Comparison of ENCODE assay signal across 22 cellular contexts in the genomic region with DNA sequence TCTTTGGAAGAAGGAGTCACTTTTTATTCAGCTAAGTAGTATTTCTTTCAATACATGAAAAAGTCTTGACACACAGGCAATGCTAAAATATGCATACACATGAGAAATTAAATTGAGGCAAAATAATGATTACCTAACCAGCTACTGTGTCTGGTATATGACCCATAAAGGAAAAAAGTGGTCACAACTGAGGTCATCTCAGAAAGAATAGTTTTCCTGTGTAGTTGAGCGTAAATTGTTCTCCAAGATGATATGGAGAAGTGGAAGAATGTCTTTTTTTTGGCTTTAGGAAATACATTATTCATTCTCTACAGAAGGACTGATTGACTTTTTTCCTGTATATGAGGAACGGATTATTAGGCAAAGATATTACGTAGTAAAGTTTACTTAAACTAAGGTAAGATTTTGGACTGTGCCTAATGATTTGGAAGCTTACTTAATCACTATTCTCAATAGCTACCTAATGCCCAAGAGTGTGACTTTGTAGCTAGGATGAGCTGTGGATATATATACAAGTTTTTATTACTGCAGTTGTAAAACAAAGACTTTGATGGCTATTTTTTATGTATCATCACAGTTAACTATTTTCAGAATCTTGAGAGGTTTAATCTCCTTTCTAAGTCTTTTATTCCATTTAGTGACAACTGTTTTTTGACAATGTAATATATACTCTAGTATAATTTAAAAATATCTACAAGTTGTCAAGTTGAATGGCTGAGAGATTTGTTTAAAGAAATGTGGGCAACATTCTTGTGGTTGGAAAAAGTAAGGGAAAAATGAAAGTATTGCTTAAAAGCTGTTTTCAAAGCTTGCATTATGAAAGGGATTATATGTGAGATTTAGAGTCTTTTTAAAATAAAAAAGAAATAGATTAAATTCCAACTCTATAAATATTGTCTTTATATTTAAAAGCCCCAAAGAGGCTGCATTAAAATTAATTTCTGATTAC.
A peak's percentile ranks its signal among the peaks of the same experiment; 100 is the strongest.
DNase-seq lines count a peak whose midpoint lies in the region; ATAC-seq and TF ChIP-seq lines count a peak whose summit lies in the region.
"Had no signal": no experiment of that assay in that cellular context is flagged by ENCODE, and none has a peak within 500 bp of the region (broad histone marks: within the 10 kb centered on the region; RNA-seq: fewer than 3 reads in every experiment).

No MANE protein-coding gene starts in this region.

- peak; percentile 28 for DNase-seq in GM03348 (ENCODE audit: low spot score)
- peak; percentile 89 for DNase-seq in fibroblast of peridontal ligament (ENCODE audit: extremely low read depth)
- DNase-seq in osteocyte (ENCODE audit: extremely low spot score, unreplicated experiment): no peak
- DNase-seq in activated T-cell treated with anti-CD3 and anti-CD28 coated beads, Interleukin-2, amount 50 U/mL, for 4 hours: no peak
- DNase-seq in activated gamma-delta T cell (lab: John Stamatoyannopoulos, UW): no peak
- no peak for DNase-seq in stimulated activated CD8-positive, alpha-beta memory T cell treated with anti-CD3 and anti-CD28 coated beads, Interleukin-4, amount 100 ng/mL, for 48 hours
- DNase-seq: activated effector memory CD4-positive, alpha-beta T cell treated with Interleukin-2 at 50 U/mL for 16 hours; AML-193; aorta; DMS 273 treated with DMSO at 0.1 percent for 48 hours; effector CD4-positive, alpha-beta T cell; immature natural killer cell; mucosa of descending colon; NCI-H2081 treated with DMSO at 0.1 percent for 48 hours; NCI-H526; posterior cingulate gyrus; stimulated activated CD4-positive, alpha-beta T cell treated with anti-CD3 and anti-CD28 coated beads, Interleukin-2, amount 100 ng/mL, for 24 hours; transverse colon; WERI-Rb-1 had no signal

- H3K27me3 Mint-ChIP-seq in osteocyte (ENCODE audit: unreplicated experiment): no peaks in the 10 kb centered on the region
- H3K27me3 Mint-ChIP-seq in activated T-cell treated with anti-CD3 and anti-CD28 coated beads, Interleukin-2, amount 50 U/mL, for 4 hours (ENCODE audit: low read depth): no peaks in the 10 kb centered on the region

- no peak for TF ChIP-seq CTCF in osteocyte (IDR thresholded peaks at IDR 0.05)

- H3K4me3 Mint-ChIP-seq in osteocyte (ENCODE audit: unreplicated experiment): no peak overlapping the region
- no peak overlapping the region for H3K4me3 Mint-ChIP-seq in activated T-cell treated with anti-CD3 and anti-CD28 coated beads, Interleukin-2, amount 50 U/mL, for 4 hours
- H3K4me3 Mint-ChIP-seq: immature natural killer cell had no signal

- H3K9me3 Mint-ChIP-seq in osteocyte (ENCODE audit: unreplicated experiment): peaks cover 12% of the 10 kb centered on the region
- no peaks in the 10 kb centered on the region for H3K9me3 Mint-ChIP-seq in activated T-cell treated with anti-CD3 and anti-CD28 coated beads, Interleukin-2, amount 50 U/mL, for 4 hours
- H3K9me3 Mint-ChIP-seq: immature natural killer cell had no signal

- peak overlapping the region; percentile 86 for H3K27ac Mint-ChIP-seq in osteocyte (ENCODE audit: unreplicated experiment)
- H3K27ac Mint-ChIP-seq: immature natural killer cell had no signal

- peaks cover 66% of the 10 kb centered on the region for H3K4me1 Mint-ChIP-seq in osteocyte (ENCODE audit: unreplicated experiment)
- no peaks in the 10 kb centered on the region for H3K4me1 Mint-ChIP-seq in activated T-cell treated with anti-CD3 and anti-CD28 coated beads, Interleukin-2, amount 50 U/mL, for 4 hours (ENCODE audit: low read depth)

- ATAC-seq in SK-N-SH treated with all-trans-retinoic acid at 6 μM for 48 hours: no peak
- no peak for ATAC-seq in GM18502 (IDR thresholded peaks at IDR 0.05; ENCODE audit: poor library complexity, unreplicated experiment)
- no peak for ATAC-seq in activated T-cell treated with anti-CD3 and anti-CD28 coated beads, Interleukin-2, amount 50 U/mL, for 4 hours
- ATAC-seq: gastroesophageal sphincter, mucosa of descending colon had no signal

- peaks cover 23% of the 10 kb centered on the region for H3K36me3 Mint-ChIP-seq in osteocyte (ENCODE audit: unreplicated experiment)
- peaks cover 5% of the 10 kb centered on the region for H3K36me3 Mint-ChIP-seq in activated T-cell treated with anti-CD3 and anti-CD28 coated beads, Interleukin-2, amount 50 U/mL, for 4 hours (ENCODE audit: insufficient read depth)

TF ChIP-seq in SK-N-SH treated with all-trans-retinoic acid at 6 μM for 48 hours, 23 proteins besides CTCF, POLR2A, EP300 and RAD21:
- TF ChIP-seq ISL1 (CRISPR knock-in tag; IDR thresholded peaks at IDR 0.05) (peak; percentile 53), ZFP3 (CRISPR knock-in tag; IDR thresholded peaks at IDR 0.05) (no peak)

Comparison
In these comparisons a context has a peak if more than half of its experiments do, and no peak if none do; other contexts are left out.
1. DNase-seq: peak in GM03348 (single experiment) and fibroblast of peridontal ligament (single experiment); none in osteocyte (single experiment), activated T-cell treated with anti-CD3 and anti-CD28 coated beads, Interleukin-2, amount 50 U/mL, for 4 hours (single experiment), activated gamma-delta T cell (single experiment) and stimulated activated CD8-positive, alpha-beta memory T cell treated with anti-CD3 and anti-CD28 coated beads, Interleukin-4, amount 100 ng/mL, for 48 hours (single experiment).